Comparison of ENCODE assay signal across 11 cellular contexts in genomic region chr2:15912203-15912602, GRCh38. TPM values are rescaled to one million over a fixed set of nuclear protein-coding genes. Genes with fewer than 3 reads are reported as not detected.
A peak's percentile ranks its signal among the peaks of the same experiment; 100 is the strongest.
DNase-seq lines count a peak whose midpoint lies in the region; ATAC-seq, FAIRE-seq and TF ChIP-seq lines count a peak whose summit lies in the region.
"Had no signal": no experiment of that assay in that cellular context is flagged by ENCODE, and none has a peak within 500 bp of the region (broad histone marks: within the 10 kb centered on the region; RNA-seq: fewer than 3 reads in every experiment).

No MANE protein-coding gene starts in this region.

- H3K27ac ChIP-seq in right lobe of liver (no peak overlapping the region), HepG2 (ENCODE audit: extremely low read length, insufficient read depth, low read length) (no peak overlapping the region)

- H3K4me1 ChIP-seq in right lobe of liver, result no peaks in the 10 kb centered on the region
- no peaks in the 10 kb centered on the region for H3K4me1 ChIP-seq in HepG2 (ENCODE audit: insufficient read depth, low read length)
- H3K4me1 ChIP-seq in mucosa of descending colon (ENCODE audit: low read depth), result no peaks in the 10 kb centered on the region

- TF ChIP-seq POLR2A in right lobe of liver (IDR thresholded peaks at IDR 0.05), result no peak
- TF ChIP-seq POLR2A in HepG2 (IDR thresholded peaks at IDR 0.05; ENCODE audit: insufficient read depth in 1 of 2, low read depth in 2 of 2, low read length in 2 of 2), result no peak

- no peaks in the 10 kb centered on the region for H3K9me3 ChIP-seq in right lobe of liver
- H3K9me3 ChIP-seq in HepG2 (ENCODE audit: low read length), result no peaks in the 10 kb centered on the region
- no peaks in the 10 kb centered on the region for H3K9me3 ChIP-seq in mucosa of descending colon

- DNase-seq in right lobe of liver, result peak in 2 of 3 donors; percentile 34 to 49
- DNase-seq in HepG2 (ENCODE audit: low spot score), result no peak
- DNase-seq in epithelial cell of esophagus (ENCODE audit: low read depth), result peak; percentile 76
- DNase-seq in mucosa of descending colon, result no peak
- DNase-seq in NAMALWA (ENCODE audit: low spot score), result no peak
- no peak for DNase-seq in COLO668 (lab: John Stamatoyannopoulos, UW; ENCODE audit: unreplicated experiment)
- DNase-seq: activated CD4-positive, alpha-beta memory T cell treated with anti-CD3 and anti-CD28 coated beads for 36 hours; NK-92 treated with Interleukin-12 subunit alpha and Interleukin-12 subunit beta, amount 100 ng/mL, for 24 hours had no signal

- H3K27me3 ChIP-seq in right lobe of liver (no peaks in the 10 kb centered on the region), HepG2 (ENCODE audit: control insufficient read depth in 1 of 2, insufficient read depth in 2 of 2, low read length in 2 of 2) (no peaks in the 10 kb centered on the region; a peak in 1 of 5 replicates)

- no peak for TF ChIP-seq RAD21 in HepG2 (CRISPR knock-in tag; IDR thresholded peaks at IDR 0.05)

- POLR2A ChIA-PET in HepG2 (lab: Yijun Ruan, JAX), result no interaction called here

- no peak overlapping the region for H3K4me2 ChIP-seq in HepG2 (ENCODE audit: low read depth, low read length)

- H3K4me3 ChIP-seq in right lobe of liver (no peak overlapping the region), HepG2 (replicated peaks in 1 of 3; ENCODE audit: insufficient read depth in 1 of 3, low read depth in 2 of 3, low read length in 3 of 3) (no peak overlapping the region), epithelial cell of esophagus (ENCODE audit: low read length) (no peak overlapping the region), mucosa of descending colon (no peak overlapping the region)

- H3K9ac ChIP-seq in HepG2 (ENCODE audit: insufficient read depth, low read depth, low read length), result no peak overlapping the region

- in situ Hi-C loops in HepG2 (cut with HindIII; ENCODE audit: extremely low pct_ligation_motif_present, low pct_unique_long_range_greater_than_20kb), result no loop called here

- H2AFZ ChIP-seq in HepG2 (ENCODE audit: low read length), result no peak overlapping the region

- H3K36me3 ChIP-seq in right lobe of liver (no peaks in the 10 kb centered on the region), HepG2 (replicated peaks in 1 of 2; ENCODE audit: control insufficient read depth in 1 of 2, insufficient read depth in 2 of 2, low read length in 2 of 2) (no peaks in the 10 kb centered on the region), mucosa of descending colon (ENCODE audit: low read depth) (no peaks in the 10 kb centered on the region)

- FAIRE-seq in HepG2 (lab: Jason Lieb, UNC), result no peak
- FAIRE-seq: islet of Langerhans had no signal

- no peak for TF ChIP-seq EP300 in HepG2 (IDR thresholded peaks at IDR 0.05; ENCODE audit: low read depth in 2 of 2, low read length in 2 of 2)
- TF ChIP-seq EP300 in HepG2 (CRISPR knock-in tag; IDR thresholded peaks at IDR 0.05; ENCODE audit: borderline replicate concordance), result no peak

- H4K20me1 ChIP-seq in HepG2 (ENCODE audit: insufficient read depth, low read length), result no peaks in the 10 kb centered on the region

- intact Hi-C loops in right lobe of liver (cut with DNase I), result no loop called here
- intact Hi-C loops in HepG2 (cut with micrococcal nuclease; ENCODE audit: unreplicated experiment), result no loop called here
- intact Hi-C loops in mucosa of descending colon (cut with DNase I, micrococcal nuclease), result no loop called here

- H3K79me2 ChIP-seq in HepG2 (ENCODE audit: insufficient read depth, low read length), result no peaks in the 10 kb centered on the region

- ATAC-seq in right lobe of liver (peak in 3 of 4 donors; percentile 64 to 74 (median 67)), HepG2 (no peak), mucosa of descending colon (peak; percentile 31), HG02571 (IDR thresholded peaks at IDR 0.05; ENCODE audit: unreplicated experiment) (no peak), GM21526 (IDR thresholded peaks at IDR 0.05; ENCODE audit: low FRiP score, unreplicated experiment) (no peak)

- CTCF ChIA-PET in HepG2 (lab: Yijun Ruan, JAX; ENCODE audit: low intra/inter-chr PET ratio, low total read pairs), result no interaction called here

- TF ChIP-seq CTCF in right lobe of liver (IDR thresholded peaks at IDR 0.05), result no peak
- TF ChIP-seq CTCF in HepG2 (CRISPR knock-in tag; IDR thresholded peaks at IDR 0.05), result no peak
- no peak for TF ChIP-seq CTCF in epithelial cell of esophagus (IDR thresholded peaks at IDR 0.05; ENCODE audit: insufficient read depth, low read depth, low read length, missing control alignments)
- TF ChIP-seq CTCF in mucosa of descending colon (IDR thresholded peaks at IDR 0.05), result no peak

- BruUV-seq in HepG2 (replicated peaks; lab: Mats Ljungman, UMichigan), result no TSS peak

- WGBS in right lobe of liver (ENCODE audit: insufficient coverage, low coverage, low lambda C conversion rate, missing lambda C conversion rate), result 34% methylated on average over 8 of the region's 10 CpGs
- 18% methylated on average over 10 of the region's 10 CpGs for WGBS in HepG2 (ENCODE audit: low lambda C conversion rate)

TF ChIP-seq in HepG2, 621 proteins besides CTCF, POLR2A, EP300 and RAD21:
- TF ChIP-seq, protein P1, sequence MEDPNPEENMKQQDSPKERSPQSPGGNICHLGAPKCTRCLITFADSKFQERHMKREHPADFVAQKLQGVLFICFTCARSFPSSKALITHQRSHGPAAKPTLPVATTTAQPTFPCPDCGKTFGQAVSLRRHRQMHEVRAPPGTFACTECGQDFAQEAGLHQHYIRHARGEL (CRISPR knock-in tag; IDR thresholded peaks at IDR 0.05), result no peak
- TF ChIP-seq, protein P2, sequence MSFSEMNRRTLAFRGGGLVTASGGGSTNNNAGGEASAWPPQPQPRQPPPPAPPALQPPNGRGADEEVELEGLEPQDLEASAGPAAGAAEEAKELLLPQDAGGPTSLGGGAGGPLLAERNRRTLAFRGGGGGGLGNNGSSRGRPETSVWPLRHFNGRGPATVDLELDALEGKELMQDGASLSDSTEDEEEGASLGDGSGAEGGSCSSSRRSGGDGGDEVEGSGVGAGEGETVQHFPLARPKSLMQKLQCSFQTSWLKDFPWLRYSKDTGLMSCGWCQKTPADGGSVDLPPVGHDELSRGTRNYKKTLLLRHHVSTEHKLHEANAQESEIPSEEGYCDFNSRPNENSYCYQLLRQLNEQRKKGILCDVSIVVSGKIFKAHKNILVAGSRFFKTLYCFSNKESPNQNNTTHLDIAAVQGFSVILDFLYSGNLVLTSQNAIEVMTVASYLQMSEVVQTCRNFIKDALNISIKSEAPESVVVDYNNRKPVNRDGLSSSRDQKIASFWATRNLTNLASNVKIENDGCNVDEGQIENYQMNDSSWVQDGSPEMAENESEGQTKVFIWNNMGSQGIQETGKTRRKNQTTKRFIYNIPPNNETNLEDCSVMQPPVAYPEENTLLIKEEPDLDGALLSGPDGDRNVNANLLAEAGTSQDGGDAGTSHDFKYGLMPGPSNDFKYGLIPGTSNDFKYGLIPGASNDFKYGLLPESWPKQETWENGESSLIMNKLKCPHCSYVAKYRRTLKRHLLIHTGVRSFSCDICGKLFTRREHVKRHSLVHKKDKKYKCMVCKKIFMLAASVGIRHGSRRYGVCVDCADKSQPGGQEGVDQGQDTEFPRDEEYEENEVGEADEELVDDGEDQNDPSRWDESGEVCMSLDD (CRISPR knock-in tag; IDR thresholded peaks at IDR 0.05; ENCODE audit: borderline replicate concordance), result no peak
- TF ChIP-seq ZNF549 (CRISPR knock-in tag; IDR thresholded peaks at IDR 0.05), result no peak
- no peak for TF ChIP-seq ZC3H13 (CRISPR knock-in tag; IDR thresholded peaks at IDR 0.05)
- no peak for TF ChIP-seq ZNF207 (IDR thresholded peaks at IDR 0.05; ENCODE audit: borderline replicate concordance)
- TF ChIP-seq ZNF781 (CRISPR knock-in tag; IDR thresholded peaks at IDR 0.05; ENCODE audit: borderline replicate concordance, not compliant biosample characterization), result no peak
- TF ChIP-seq SNRNP70 (IDR thresholded peaks at IDR 0.05; ENCODE audit: low read depth, low read length), result no peak
- no peak for TF ChIP-seq DNMT3B (CRISPR knock-in tag; conservative IDR thresholded peaks at IDR 0.05)
- TF ChIP-seq ZNF343 (CRISPR knock-in tag; IDR thresholded peaks at IDR 0.05), result no peak

RNA-seq across cellular contexts. Expression of gene MYCN, which starts 28.1 kb away (rescaled TPM):
- total RNA-seq in right lobe of liver, result under 1 TPM in 4 of 6 experiments, not detected in 2; 0.07 to 0.35 (median 0.23) TPM
- not detected in 2 replicates for total RNA-seq in HepG2 (2016; rRNA removed; fragmentation: Illumina TruSeq; extraction: Trizol)
- not detected in 2 replicates for total RNA-seq in HepG2 (2016; cell fraction: cytosol; rRNA removed; fragmentation: Illumina TruSeq; extraction: Trizol; ENCODE audit: low read depth)
- total RNA-seq in HepG2 (2016; cell fraction: insoluble cytoplasmic fraction; rRNA removed; fragmentation: Illumina TruSeq; extraction: Trizol), result not detected in 2 replicates
- not detected in 2 replicates for total RNA-seq in HepG2 (2016; cell fraction: membrane; rRNA removed; fragmentation: Illumina TruSeq; extraction: Trizol)
- not detected in 2 replicates for total RNA-seq in HepG2 (2016; cell fraction: nucleus; rRNA removed; fragmentation: Illumina TruSeq; extraction: Trizol)
- not detected in 2 replicates for polyA plus RNA-seq in HepG2 (2011; rRNA removed)
- polyA plus RNA-seq in HepG2 (2011; cell fraction: cytosol; rRNA removed), result not detected in 2 replicates
- polyA plus RNA-seq in HepG2 (2011; cell fraction: nucleus; rRNA removed), result not detected in 2 replicates
- not detected in 2 replicates for polyA plus RNA-seq in HepG2 (2012)
- not detected in 2 replicates for polyA plus RNA-seq in HepG2 (2016; cell fraction: cytosol; fragmentation: Illumina TruSeq; extraction: Trizol; ENCODE audit: low read depth)
- polyA plus RNA-seq in HepG2 (2016; cell fraction: insoluble cytoplasmic fraction; fragmentation: Illumina TruSeq; extraction: Trizol; ENCODE audit: low read depth), result not detected in 2 replicates
- polyA plus RNA-seq in HepG2 (2016; cell fraction: membrane; fragmentation: Illumina TruSeq; extraction: Trizol; ENCODE audit: low read depth), result not detected in 2 replicates
- polyA plus RNA-seq in HepG2 (2016; cell fraction: nucleus; fragmentation: Illumina TruSeq; extraction: Trizol; ENCODE audit: insufficient read depth, low read depth), result not detected in 2 replicates
- not detected in 2 replicates for polyA minus RNA-seq in HepG2 (2011; rRNA and poly(A)+ RNA removed; ENCODE audit: low replicate concordance)
- polyA minus RNA-seq in HepG2 (2011; cell fraction: cytosol; rRNA and poly(A)+ RNA removed), result not detected in 2 replicates
- not detected in 2 replicates for polyA minus RNA-seq in HepG2 (2011; cell fraction: nucleus; rRNA and poly(A)+ RNA removed)
- total RNA-seq in mucosa of descending colon, result 1 to 10 TPM in 2 of 3 donors, under 1 TPM in 1; 0.52 to 1.1 (median 1.1) TPM

Comparison
In these comparisons a context has a peak if more than half of its experiments do, and no peak if none do; other contexts are left out.
1. ATAC-seq: peak in right lobe of liver (3 of 4) and mucosa of descending colon (single experiment); none in HepG2 (single experiment), HG02571 (single experiment) and GM21526 (single experiment).
2. DNase-seq: peak in right lobe of liver (2 of 3) and epithelial cell of esophagus (single experiment); none in HepG2 (single experiment), mucosa of descending colon (0 of 3), NAMALWA (single experiment) and COLO668 (single experiment).